In genomic region chr6:52506502-52506875, GRCh38 we compare ENCODE assay signal across 1 cellular context.
TF ChIP-seq lines count a peak whose summit lies in the region.

No MANE protein-coding gene starts in this region.

TF ChIP-seq in HepG2, 621 proteins besides CTCF, POLR2A, EP300 and RAD21 (continued from another document):
- TF ChIP-seq ZNF530 (CRISPR knock-in tag; IDR thresholded peaks at IDR 0.05; ENCODE audit: low read depth) = no peak
- TF ChIP-seq, protein P1, sequence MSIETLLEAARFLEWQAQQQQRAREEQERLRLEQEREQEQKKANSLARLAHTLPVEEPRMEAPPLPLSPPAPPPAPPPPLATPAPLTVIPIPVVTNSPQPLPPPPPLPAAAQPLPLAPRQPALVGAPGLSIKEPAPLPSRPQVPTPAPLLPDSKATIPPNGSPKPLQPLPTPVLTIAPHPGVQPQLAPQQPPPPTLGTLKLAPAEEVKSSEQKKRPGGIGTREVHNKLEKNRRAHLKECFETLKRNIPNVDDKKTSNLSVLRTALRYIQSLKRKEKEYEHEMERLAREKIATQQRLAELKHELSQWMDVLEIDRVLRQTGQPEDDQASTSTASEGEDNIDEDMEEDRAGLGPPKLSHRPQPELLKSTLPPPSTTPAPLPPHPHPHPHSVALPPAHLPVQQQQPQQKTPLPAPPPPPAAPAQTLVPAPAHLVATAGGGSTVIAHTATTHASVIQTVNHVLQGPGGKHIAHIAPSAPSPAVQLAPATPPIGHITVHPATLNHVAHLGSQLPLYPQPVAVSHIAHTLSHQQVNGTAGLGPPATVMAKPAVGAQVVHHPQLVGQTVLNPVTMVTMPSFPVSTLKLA (IDR thresholded peaks at IDR 0.05) = no peak
